ENCODE assay signal across 1 cellular context in genomic region chr7:25179771-25180591, GRCh38.
TF ChIP-seq lines count a peak whose summit lies in the region.

No MANE protein-coding gene starts in this region.

TF ChIP-seq in GM23338, 12 proteins besides CTCF, POLR2A, EP300 and RAD21:
- TF ChIP-seq ZNF462 (CRISPR knock-in tag; IDR thresholded peaks at IDR 0.05) (no peak), CREB1 (CRISPR knock-in tag; IDR thresholded peaks at IDR 0.05; ENCODE audit: low read depth) (peak; percentile 55; the same call in 1 of the 2 replicates), ZNF331 (CRISPR knock-in tag; IDR thresholded peaks at IDR 0.05; ENCODE audit: low read depth) (no peak), ZNF114 (CRISPR knock-in tag; IDR thresholded peaks at IDR 0.05) (no peak), POLR2AphosphoS5 (IDR thresholded peaks at IDR 0.05; ENCODE audit: low read depth) (peak; percentile 82), REST (IDR thresholded peaks at IDR 0.05; ENCODE audit: unreplicated experiment) (no peak)
